Comparison of ENCODE assay signal across 14 cellular contexts in the genomic region with DNA sequence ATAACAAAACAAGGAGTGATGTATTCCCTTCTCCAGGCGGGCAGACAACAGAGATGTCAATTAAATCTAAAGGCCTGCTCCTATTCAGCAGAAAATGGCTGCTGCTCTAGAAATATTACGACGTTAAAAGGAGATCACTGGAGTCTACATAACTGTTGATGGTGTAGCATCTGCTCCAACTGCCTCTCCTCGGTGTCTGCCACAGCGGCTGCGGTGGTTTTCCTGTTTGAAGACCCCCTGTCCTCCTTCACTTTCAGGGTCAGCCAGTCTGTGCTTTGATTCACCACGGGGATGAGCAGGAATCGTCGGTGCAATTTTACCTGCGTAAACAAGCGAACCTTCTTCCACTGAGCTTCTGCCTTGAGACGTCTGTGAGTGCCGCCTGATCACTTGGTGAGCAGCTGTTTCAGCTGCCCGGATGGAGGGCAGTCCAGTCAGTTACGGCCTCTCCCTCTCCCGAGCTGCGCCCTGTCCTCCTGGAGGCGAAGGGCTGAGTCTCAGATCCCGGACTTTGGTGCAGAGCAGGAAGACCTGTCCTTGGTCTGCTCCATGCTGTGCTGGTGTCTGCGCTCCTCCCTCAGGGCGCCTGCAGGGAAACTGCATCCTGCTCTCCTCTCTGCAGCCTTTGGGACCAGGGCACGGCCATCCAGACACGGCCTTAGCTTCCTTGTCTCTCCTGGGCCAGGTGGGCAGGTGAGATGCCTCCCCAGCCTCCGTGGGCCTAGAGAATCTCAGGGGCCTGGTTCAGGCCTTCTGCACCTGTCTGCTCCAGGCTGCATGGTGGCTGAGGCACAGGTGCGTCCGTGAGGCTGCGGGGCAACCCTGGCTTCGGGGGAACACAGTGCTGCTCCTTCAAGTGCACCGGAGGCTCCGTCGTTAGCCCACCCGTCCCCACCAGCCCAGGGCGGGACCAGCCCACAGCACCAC.
"Had no signal": no experiment of that assay in that cellular context is flagged by ENCODE, and none has a peak within 500 bp of the region (broad histone marks: within the 10 kb centered on the region; RNA-seq: fewer than 3 reads in every experiment).

No MANE protein-coding gene starts in this region.

- H3K27ac ChIP-seq: adrenal gland, epithelial cell of prostate, foreskin keratinocyte, left lung, neutrophil, SK-N-MC, thyroid gland had no signal

- H3K9me3 ChIP-seq: adrenal gland, left lung, neutrophil, thyroid gland had no signal

- H3K4me1 ChIP-seq: adrenal gland, foreskin keratinocyte, left lung, thyroid gland had no signal

- H3K36me3 ChIP-seq: adrenal gland, left lung, neutrophil, thyroid gland had no signal

- DNase-seq: activated CD8-positive, alpha-beta T cell treated with anti-CD3 and anti-CD28 coated beads for 36 hours; activated gamma-delta T cell; adrenal gland; foreskin keratinocyte; glutamatergic neuron; hippocampal formation; left lung; naive B cell; stimulated activated naive B cell treated with anti-CD40 and anti-IgM and Interleukin-4, amounts not matched to agents 10 μg/mL and 1 μg/mL and 100 μg/mL, for 72 hours; thyroid gland had no signal

- H3K27me3 ChIP-seq: adrenal gland, foreskin keratinocyte, thyroid gland had no signal

- ATAC-seq: activated CD8-positive, alpha-beta T cell treated with anti-CD3 and anti-CD28 coated beads for 36 hours; activated naive CD4-positive, alpha-beta T cell treated with anti-CD3 and anti-CD28 coated beads, Interleukin-2, amount 50 U/mL, for 72 hours; foreskin keratinocyte; left lung; stimulated activated naive B cell treated with anti-CD40 and anti-IgM and Interleukin-4, amounts not matched to agents 10 μg/mL and 1 μg/mL and 100 μg/mL, for 72 hours had no signal

- H3K4me3 ChIP-seq: adrenal gland, left lung, SK-N-MC, thyroid gland had no signal
